21 cellular contexts compared by ENCODE assay signal in the genomic region with DNA sequence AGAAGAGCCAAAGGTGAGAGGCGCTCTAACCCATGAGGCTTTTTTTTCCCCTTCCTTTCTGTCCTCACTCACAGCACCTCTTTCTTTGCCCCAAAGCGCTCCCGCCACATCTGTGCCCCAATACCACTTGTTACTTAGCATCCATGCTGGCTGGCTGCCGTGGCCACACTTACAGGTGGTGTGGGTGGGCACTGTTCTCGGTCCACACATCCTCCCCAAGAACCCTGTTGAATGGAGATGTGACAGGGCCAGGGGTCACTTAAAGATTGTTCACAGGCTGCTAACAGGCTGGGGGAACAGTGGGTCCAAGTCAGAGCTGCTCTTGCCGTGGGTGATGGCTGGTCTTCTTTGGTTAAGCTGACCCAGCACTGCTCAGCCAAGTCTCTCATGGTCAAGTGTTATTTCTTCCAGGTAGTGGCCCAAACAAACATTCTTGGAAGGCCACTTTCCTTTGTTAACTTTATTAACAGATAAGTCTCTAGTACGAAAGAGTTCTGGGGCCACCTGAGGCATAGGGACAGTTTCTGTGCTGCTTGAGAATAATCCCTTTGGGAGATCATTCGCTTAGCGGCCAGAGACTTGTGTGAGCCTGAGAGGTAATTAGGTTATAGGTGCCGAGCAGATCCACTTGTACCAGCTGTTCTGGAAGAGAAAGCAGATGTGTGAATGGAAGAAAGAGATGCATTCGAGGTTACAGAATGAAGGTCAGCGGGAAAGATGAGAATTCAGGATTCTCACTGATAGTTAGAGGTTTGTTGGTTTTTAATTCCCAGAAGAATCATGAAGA.
DNase-seq lines count a peak whose midpoint lies in the region; ATAC-seq and TF ChIP-seq lines count a peak whose summit lies in the region.
"Had no signal": no experiment of that assay in that cellular context is flagged by ENCODE, and none has a peak within 500 bp of the region (broad histone marks: within the 10 kb centered on the region; RNA-seq: fewer than 3 reads in every experiment).

No MANE protein-coding gene starts in this region.

- no peak overlapping the region for H2BK12ac ChIP-seq in neuronal stem cell (ENCODE audit: low read length)

- intact Hi-C loops in body of pancreas (cut with DNase I), result no loop called here
- intact Hi-C loops in upper lobe of right lung (cut with DNase I), result no loop called here
- intact Hi-C loops in right lobe of liver (cut with DNase I), result no loop called here

- H3K23ac ChIP-seq in neuronal stem cell (ENCODE audit: low read depth, low read length, poor library complexity), result no peak overlapping the region

- TF ChIP-seq POLR2A in body of pancreas (IDR thresholded peaks at IDR 0.05), result no peak
- no peak for TF ChIP-seq POLR2A in right lobe of liver (IDR thresholded peaks at IDR 0.05)

- no peak overlapping the region for H2AFZ ChIP-seq in neuronal stem cell (ENCODE audit: low read length)

- no peak overlapping the region for H3K14ac ChIP-seq in neuronal stem cell (ENCODE audit: low read length)

- no peak for TF ChIP-seq CTCF in body of pancreas (IDR thresholded peaks at IDR 0.05)
- TF ChIP-seq CTCF in upper lobe of right lung (IDR thresholded peaks at IDR 0.05), result no peak
- no peak for TF ChIP-seq CTCF in right lobe of liver (IDR thresholded peaks at IDR 0.05)

- no peak overlapping the region for H3K18ac ChIP-seq in neuronal stem cell (ENCODE audit: low read length)

- H2BK15ac ChIP-seq in neuronal stem cell (ENCODE audit: low read length), result peak overlapping the region; percentile 33

- ATAC-seq in body of pancreas (no peak), upper lobe of right lung (peak; percentile 77), right lobe of liver (no peak)
- ATAC-seq: PC-3, Right ventricle myocardium inferior had no signal

- WGBS in body of pancreas, 2 donors, result 67 to 77% methylated on average over 12 of the region's 12 CpGs
- WGBS in neuronal stem cell (ENCODE audit: extremely low coverage in 2 of 2, insufficient read length in 2 of 2, insufficient replicate concordance in 1 of 2), 2 donors, result no CpG with 5 or more reads among the region's 12 CpGs
- 84% methylated on average over 10 of the region's 12 CpGs for WGBS in right lobe of liver (ENCODE audit: insufficient coverage, low coverage, low lambda C conversion rate, missing lambda C conversion rate)

- DNase-seq in NCI-H82 (lab: John Stamatoyannopoulos, UW), result peak; percentile 96
- DNase-seq in body of pancreas, result no peak
- no peak for DNase-seq in neuronal stem cell (ENCODE audit: low spot score)
- no peak for DNase-seq in upper lobe of right lung
- no peak for DNase-seq in COLO668 (lab: John Stamatoyannopoulos, UW; ENCODE audit: unreplicated experiment)
- DNase-seq in OCI-M2 (lab: John Stamatoyannopoulos, UW; ENCODE audit: unreplicated experiment), result no peak
- no peak for DNase-seq in right lobe of liver
- DNase-seq: CD4-positive, CD25-positive, alpha-beta regulatory T cell; DMS79 treated with DMSO at 0.1 percent for 48 hours; IMR-90; Karpas-422; MG63; NCI-H1092 treated with DMSO at 0.1 percent for 48 hours; NCI-H1694; NCI-H2107; NCI-H226; NCI-H526 treated with DMSO at 0.1 percent for 48 hours; PC-3; SK-N-SH had no signal

- H3K4me3 ChIP-seq in body of pancreas (no peak overlapping the region), neuronal stem cell (ENCODE audit: low read length in 2 of 2) (no peak overlapping the region), upper lobe of right lung (no peak overlapping the region), right lobe of liver (no peak overlapping the region)
- H3K4me3 ChIP-seq: HAP-1, MG63 had no signal

- no peak overlapping the region for H3K4ac ChIP-seq in neuronal stem cell (ENCODE audit: low read length)

- no peaks in the 10 kb centered on the region for H3K9me3 ChIP-seq in body of pancreas
- peaks cover 1 to 13% of the 10 kb centered on the region in 2 donors for H3K9me3 ChIP-seq in neuronal stem cell (replicated peaks in 1 of 2; ENCODE audit: control insufficient read depth in 2 of 2, insufficient read depth in 1 of 2, low read depth in 1 of 2, low read length in 2 of 2)
- H3K9me3 ChIP-seq in upper lobe of right lung, result no peaks in the 10 kb centered on the region
- H3K9me3 ChIP-seq in right lobe of liver, result no peaks in the 10 kb centered on the region
- H3K9me3 ChIP-seq: HAP-1, MG63, SK-N-SH had no signal

- no peak overlapping the region for H4K91ac ChIP-seq in neuronal stem cell (ENCODE audit: low read depth, low read length, poor library complexity)

- H3K4me2 ChIP-seq in neuronal stem cell (ENCODE audit: insufficient read depth, low read length, poor library complexity, severe bottlenecking), result no peak overlapping the region
- H3K4me2 ChIP-seq: SK-N-SH had no signal

- no peak overlapping the region for H4K8ac ChIP-seq in neuronal stem cell (ENCODE audit: low read depth, low read length)

- no peak overlapping the region for H2BK5ac ChIP-seq in neuronal stem cell (ENCODE audit: low read length)

- H3K79me1 ChIP-seq in neuronal stem cell (ENCODE audit: low read depth, low read length), result no peaks in the 10 kb centered on the region

- H2AK5ac ChIP-seq in neuronal stem cell (ENCODE audit: low read depth, low read length), result no peak overlapping the region

- H3K27me3 ChIP-seq in body of pancreas (no peaks in the 10 kb centered on the region), neuronal stem cell (ENCODE audit: control insufficient read depth in 3 of 3, insufficient read depth in 3 of 3, low read depth in 1 of 3, low read length in 3 of 3) (no peaks in the 10 kb centered on the region), upper lobe of right lung (no peaks in the 10 kb centered on the region), right lobe of liver (no peaks in the 10 kb centered on the region)
- H3K27me3 ChIP-seq: MG63 had no signal

- H2BK120ac ChIP-seq in neuronal stem cell (ENCODE audit: low read depth, low read length), result no peak overlapping the region

- H3K9ac ChIP-seq in neuronal stem cell (ENCODE audit: low read depth, low read length, poor library complexity), result no peak overlapping the region
- H3K9ac ChIP-seq: SK-N-SH had no signal

- H3K36me3 ChIP-seq in body of pancreas (replicated peaks in 1 of 2; ENCODE audit: insufficient read depth in 1 of 2, low read depth in 2 of 2) (no peaks in the 10 kb centered on the region), neuronal stem cell (replicated peaks in 1 of 2; ENCODE audit: control insufficient read depth in 2 of 2, insufficient read depth in 2 of 2, low read length in 2 of 2) (no peaks in the 10 kb centered on the region), upper lobe of right lung (no peaks in the 10 kb centered on the region), right lobe of liver (no peaks in the 10 kb centered on the region)
- H3K36me3 ChIP-seq: HAP-1, MG63 had no signal

- H3K27ac ChIP-seq in body of pancreas (peak overlapping the region in 3 of 4 donors; percentile 83 to 91 (median 84)), neuronal stem cell (replicated peaks; ENCODE audit: low read length) (no peak overlapping the region), upper lobe of right lung (peak overlapping the region; percentile 60), right lobe of liver (no peak overlapping the region)

- H3K4me1 ChIP-seq in body of pancreas (peaks cover 56% of the 10 kb centered on the region), neuronal stem cell (ENCODE audit: control insufficient read depth in 2 of 2, insufficient read depth in 1 of 2, low read depth in 1 of 2, low read length in 2 of 2) (no peaks in the 10 kb centered on the region), upper lobe of right lung (peaks cover 12% of the 10 kb centered on the region), right lobe of liver (peaks cover 0 to 10% (median 4%) of the 10 kb centered on the region in 4 donors)

Comparison
In these comparisons a context has a peak if more than half of its experiments do, and no peak if none do; other contexts are left out.
1. H3K27ac ChIP-seq: peak in body of pancreas (3 of 4) and upper lobe of right lung (single experiment); none in neuronal stem cell (single experiment) and right lobe of liver (0 of 3).